In genomic region chr6:50381106-50381415, GRCh38 we compare ENCODE assay signal across 15 cellular contexts.
A peak's percentile ranks its signal among the peaks of the same experiment; 100 is the strongest.
DNase-seq lines count a peak whose midpoint lies in the region; TF ChIP-seq lines count a peak whose summit lies in the region.
"Had no signal": no experiment of that assay in that cellular context is flagged by ENCODE, and none has a peak within 500 bp of the region (broad histone marks: within the 10 kb centered on the region; RNA-seq: fewer than 3 reads in every experiment).

No MANE protein-coding gene starts in this region.

- no peaks in the 10 kb centered on the region for H3K27me3 ChIP-seq in GM06990 (replicated peaks; ENCODE audit: control insufficient read depth, insufficient read depth, low read length)
- H3K27me3 ChIP-seq in mammary epithelial cell (ENCODE audit: insufficient read depth, low read length): no peaks in the 10 kb centered on the region
- H3K27me3 ChIP-seq in spleen (replicated peaks in 1 of 7): no peaks in the 10 kb centered on the region
- H3K27me3 ChIP-seq: adrenal gland; BLaER1 treated with 17β-estradiol and CSF1 and Interleukin-3, amounts not matched to agents 10 nM and 100 nM had no signal

- H3K79me2 ChIP-seq in mammary epithelial cell (ENCODE audit: insufficient read depth, low read length): no peaks in the 10 kb centered on the region

- no peaks in the 10 kb centered on the region for H3K36me3 Mint-ChIP-seq in neural crest cell (ENCODE audit: low read depth)

- peak; percentile 16 for TF ChIP-seq CTCF in GM06990 (IDR thresholded peaks at IDR 0.05; ENCODE audit: insufficient read depth, low read length, poor library complexity, severe bottlenecking)
- peak; percentile 25 for TF ChIP-seq CTCF in NB4 (IDR thresholded peaks at IDR 0.05; ENCODE audit: low read depth, low read length)
- TF ChIP-seq CTCF in mammary epithelial cell (conservative IDR thresholded peaks at IDR 0.05 in 1 of 2, IDR thresholded peaks at IDR 0.05 in 1 of 2; ENCODE audit: extremely low read depth in 1 of 2, insufficient read depth in 1 of 2, low read depth in 1 of 2, low read length in 2 of 2): peak; percentile 23 to 29
- TF ChIP-seq CTCF in neural crest cell (conservative IDR thresholded peaks at IDR 0.05): peak; percentile 44
- no peak for TF ChIP-seq CTCF in spleen (IDR thresholded peaks at IDR 0.05 in 8 of 11, conservative IDR thresholded peaks at IDR 0.05 in 3 of 11)

- H3K4me3 Mint-ChIP-seq in neural crest cell: no peak overlapping the region
- H3K4me3 Mint-ChIP-seq: activated T-cell treated with anti-CD3 and anti-CD28 coated beads, Interleukin-2, amount 50 U/mL, for 72 hours; natural killer cell had no signal

- TF ChIP-seq POLR2A in NB4 (IDR thresholded peaks at IDR 0.05; ENCODE audit: extremely low read depth, insufficient read length): no peak
- no peak for TF ChIP-seq POLR2A in spleen (IDR thresholded peaks at IDR 0.05)

- dilution Hi-C loops in mammary epithelial cell (cut with HindIII; ENCODE audit: low sequenced_read_pairs): no loop called here

- H3K4me1 ChIP-seq in mammary epithelial cell (ENCODE audit: insufficient read depth, low read length): no peaks in the 10 kb centered on the region
- H3K4me1 ChIP-seq in spleen: no peaks in the 10 kb centered on the region
- H3K4me1 ChIP-seq: adrenal gland; BLaER1 treated with 17β-estradiol and CSF1 and Interleukin-3, amounts not matched to agents 10 nM and 100 nM; left ventricle myocardium inferior had no signal

- peak overlapping the region; percentile 64 for H3K4me2 ChIP-seq in mammary epithelial cell (ENCODE audit: insufficient read depth, low read depth, low read length)
- H3K4me2 ChIP-seq: BLaER1 treated with 17β-estradiol and CSF1 and Interleukin-3, amounts not matched to agents 10 nM and 100 nM had no signal

- intact Hi-C loops in mammary epithelial cell (cut with micrococcal nuclease): no loop called here
- intact Hi-C loops in spleen (cut with DNase I; ENCODE audit: low total_unique reads): no loop called here

- H3K36me3 ChIP-seq in GM06990 (ENCODE audit: control insufficient read depth, insufficient read depth, low read length) (no peaks in the 10 kb centered on the region), mammary epithelial cell (ENCODE audit: insufficient read depth, low read length) (no peaks in the 10 kb centered on the region), spleen (no peaks in the 10 kb centered on the region)
- H3K36me3 ChIP-seq: adrenal gland; BLaER1 treated with 17β-estradiol and CSF1 and Interleukin-3, amounts not matched to agents 10 nM and 100 nM; left ventricle myocardium inferior had no signal

- in situ Hi-C loops in mammary epithelial cell (cut with MboI; ENCODE audit: low sequenced_read_pairs in 2 of 2): no loop called here

- peaks cover 2% of the 10 kb centered on the region for H3K9me3 Mint-ChIP-seq in neural crest cell

- 50% methylated on average over 2 of the region's 2 CpGs for WGBS in mammary epithelial cell (ENCODE audit: low coverage, missing lambda C conversion rate)
- WGBS in spleen, 5 donors: 34 to 56% (median 40%) methylated on average over 2 of the region's 2 CpGs

- no peaks in the 10 kb centered on the region for H4K20me1 ChIP-seq in mammary epithelial cell (ENCODE audit: insufficient read depth, low read length)
- H4K20me1 ChIP-seq: BLaER1 treated with 17β-estradiol and CSF1 and Interleukin-3, amounts not matched to agents 10 nM and 100 nM had no signal

- H3K27me3 Mint-ChIP-seq in neural crest cell (ENCODE audit: low read depth): no peaks in the 10 kb centered on the region

- H3K27ac ChIP-seq in mammary epithelial cell (ENCODE audit: insufficient read depth, low read depth, low read length) (no peak overlapping the region), spleen (no peak overlapping the region)
- H3K27ac ChIP-seq: adrenal gland; BLaER1 treated with 17β-estradiol and CSF1 and Interleukin-3, amounts not matched to agents 10 nM and 100 nM; left ventricle myocardium inferior had no signal

- no peaks in the 10 kb centered on the region for H3K4me1 Mint-ChIP-seq in neural crest cell
- H3K4me1 Mint-ChIP-seq: natural killer cell had no signal

- H3K27ac Mint-ChIP-seq in neural crest cell (ENCODE audit: unreplicated experiment): no peak overlapping the region
- H3K27ac Mint-ChIP-seq: activated T-cell treated with anti-CD3 and anti-CD28 coated beads, Interleukin-2, amount 50 U/mL, for 72 hours; natural killer cell had no signal

- no peak overlapping the region for H3K4me3 ChIP-seq in GM06990 (replicated peaks; ENCODE audit: low read depth, low read length)
- no peak overlapping the region for H3K4me3 ChIP-seq in NB4 (ENCODE audit: low read depth, low read length)
- H3K4me3 ChIP-seq in mammary epithelial cell (replicated peaks in 1 of 3; ENCODE audit: insufficient read depth in 1 of 3, low read depth in 2 of 3, low read length in 3 of 3): peak overlapping the region in 1 of 3 experiments; percentile 19
- H3K4me3 ChIP-seq in spleen: no peak overlapping the region
- H3K4me3 ChIP-seq: adrenal gland; BLaER1 treated with 17β-estradiol and CSF1 and Interleukin-3, amounts not matched to agents 10 nM and 100 nM; left ventricle myocardium inferior had no signal

- BruUV-seq in mammary epithelial cell (replicated peaks; lab: Mats Ljungman, UMichigan): no TSS peak

- no peaks in the 10 kb centered on the region for H3K9me3 ChIP-seq in mammary epithelial cell (replicated peaks; ENCODE audit: insufficient read depth, low read length)
- H3K9me3 ChIP-seq in spleen: peaks cover 0 to 28% (median 14%) of the 10 kb centered on the region in 8 donors
- H3K9me3 ChIP-seq: adrenal gland had no signal

- H2AFZ ChIP-seq in mammary epithelial cell (ENCODE audit: low read depth, low read length): no peak overlapping the region

- CTCF ChIA-PET in mammary epithelial cell (lab: Charles Lee; ENCODE audit: low non-redundant PET): no interaction called here

- H3K9ac ChIP-seq in mammary epithelial cell (ENCODE audit: insufficient read depth, low read length): no peak overlapping the region
- H3K9ac ChIP-seq: BLaER1 treated with 17β-estradiol and CSF1 and Interleukin-3, amounts not matched to agents 10 nM and 100 nM had no signal

- no peak for DNase-seq in GM06990 (ENCODE audit: extremely low read depth, insufficient read length)
- DNase-seq in NB4 (ENCODE audit: low read depth): no peak
- no peak for DNase-seq in mammary epithelial cell
- DNase-seq in neural crest cell (ENCODE audit: low read depth, low spot score): no peak
- no peak for DNase-seq in stimulated activated CD4-positive, alpha-beta T cell treated with anti-CD3 and anti-CD28 coated beads, Interleukin-4, amount 100 ng/mL, for 4 hours
- DNase-seq in spleen: no peak
- DNase-seq in amniotic stem cell (lab: John Stamatoyannopoulos, UW): no peak
- no peak for DNase-seq in NK-92 treated with Interleukin-12 subunit alpha and Interleukin-12 subunit beta, amount 100 ng/mL, for 24 hours (lab: John Stamatoyannopoulos, UW)
- DNase-seq: activated CD4-positive, alpha-beta T cell treated with anti-CD3 and anti-CD28 coated beads for 48 hours; activated T-cell treated with anti-CD3 and anti-CD28 coated beads, Interleukin-2, amount 50 U/mL, for 72 hours; left ventricle myocardium inferior; natural killer cell; stimulated activated CD4-positive, alpha-beta T cell treated with anti-CD3 and anti-CD28 coated beads, Interleukin-2, amount 100 ng/mL, for 24 hours had no signal

Comparison
In these comparisons a context has a peak if more than half of its experiments do, and no peak if none do; other contexts are left out.
1. CTCF ChIP-seq: peak in GM06990 (single experiment), NB4 (single experiment), mammary epithelial cell (2 of 2) and neural crest cell (single experiment); none in spleen (0 of 11).